In genomic region chr6:41731561-41732086, GRCh38 we compare ENCODE assay signal across 15 cellular contexts. TPM values are rescaled to one million over a fixed set of nuclear protein-coding genes. Genes with fewer than 3 reads are reported as not detected.
DNase-seq lines count a peak whose midpoint lies in the region; ATAC-seq and TF ChIP-seq lines count a peak whose summit lies in the region.
"Had no signal": no experiment of that assay in that cellular context is flagged by ENCODE, and none has a peak within 500 bp of the region (broad histone marks: within the 10 kb centered on the region; RNA-seq: fewer than 3 reads in every experiment).

No MANE protein-coding gene starts in this region.

- no peak for DNase-seq in right atrium auricular region (ENCODE audit: low spot score)
- DNase-seq in left ventricle myocardium superior: no peak
- peak; percentile 58 for DNase-seq in epithelial cell of esophagus (ENCODE audit: low read depth)
- DNase-seq in occipital lobe (lab: John Stamatoyannopoulos, UW): no peak
- no peak for DNase-seq in T-helper 9 cell
- DNase-seq: ACHN; activated T-cell treated with anti-CD3 and anti-CD28 coated beads, Interleukin-2, amount 50 U/mL, for 1 hour; body of pancreas; DMS79; NCI-H1048; NCI-H446 treated with DMSO at 0.1 percent for 48 hours; SHP77; stimulated activated CD8-positive, alpha-beta memory T cell treated with anti-CD3 and anti-CD28 coated beads, Interleukin-4, amount 100 ng/mL, for 48 hours had no signal

- no peak overlapping the region for H3K4me3 ChIP-seq in right atrium auricular region
- H3K4me3 ChIP-seq in epithelial cell of esophagus (ENCODE audit: low read length): no peak overlapping the region
- H3K4me3 ChIP-seq: body of pancreas had no signal

- H3K27ac ChIP-seq in right atrium auricular region: peak overlapping the region; percentile 43 to 97
- H3K27ac ChIP-seq in temporal lobe (ENCODE audit: low read depth, low read length): peak overlapping the region; percentile 98
- H3K27ac ChIP-seq: HL-60 had no signal

- no peaks in the 10 kb centered on the region for H3K27me3 ChIP-seq in right atrium auricular region
- H3K27me3 ChIP-seq: body of pancreas had no signal

- no peak for ATAC-seq in left ventricle myocardium superior
- ATAC-seq: body of pancreas had no signal

- H3K9me3 ChIP-seq in right atrium auricular region: no peaks in the 10 kb centered on the region
- H3K9me3 ChIP-seq: body of pancreas had no signal

- H3K36me3 ChIP-seq in right atrium auricular region: no peaks in the 10 kb centered on the region

- intact Hi-C loops in left ventricle myocardium superior (cut with micrococcal nuclease): no loop called here

- TF ChIP-seq CTCF in right atrium auricular region (IDR thresholded peaks at IDR 0.05): no peak
- no peak for TF ChIP-seq CTCF in epithelial cell of esophagus (IDR thresholded peaks at IDR 0.05; ENCODE audit: insufficient read depth, low read depth, low read length, missing control alignments)

- H3K4me1 ChIP-seq in right atrium auricular region: peaks cover 0 to 78% of the 10 kb centered on the region in 2 donors

RNA-seq across cellular contexts. Expression of gene TFEB, which starts 3.8 kb away (rescaled TPM):
- total RNA-seq in right atrium auricular region: 10 to 100 TPM; 31.5 to 35.8 TPM
- 50.9 TPM for total RNA-seq in left ventricle myocardium superior
- total RNA-seq in temporal lobe: 2.7 TPM
- 3.4 TPM for total RNA-seq in occipital lobe

RNA-seq across cellular contexts. Expression of gene PGC, which starts 15.6 kb away (rescaled TPM):
- total RNA-seq in right atrium auricular region (not detected), left ventricle myocardium superior (not detected), temporal lobe (0.49 TPM), occipital lobe (not detected)

RNA-seq across cellular contexts. Expression of gene FRS3, which starts 48.1 kb away (rescaled TPM):
- 1 to 10 TPM; 2.6 to 3.4 TPM for total RNA-seq in right atrium auricular region
- 5.2 TPM for total RNA-seq in left ventricle myocardium superior
- total RNA-seq in temporal lobe: 10.3 TPM
- 6.7 TPM for total RNA-seq in occipital lobe

RNA-seq across cellular contexts. Expression of gene PRICKLE4, which starts 49.0 kb away (rescaled TPM):
- 1 to 10 TPM; 4.3 to 5.6 TPM for total RNA-seq in right atrium auricular region
- 3.8 TPM for total RNA-seq in left ventricle myocardium superior
- total RNA-seq in temporal lobe: 0.49 TPM
- 0.62 TPM for total RNA-seq in occipital lobe

RNA-seq across cellular contexts. Expression of gene TOMM6, which starts 55.9 kb away (rescaled TPM):
- total RNA-seq in right atrium auricular region (100 to 1,000 TPM; 130 to 172 TPM), left ventricle myocardium superior (216 TPM), temporal lobe (32.2 TPM), occipital lobe (34.2 TPM)
